ENCODE assay signal across 12 cellular contexts in the genomic region with DNA sequence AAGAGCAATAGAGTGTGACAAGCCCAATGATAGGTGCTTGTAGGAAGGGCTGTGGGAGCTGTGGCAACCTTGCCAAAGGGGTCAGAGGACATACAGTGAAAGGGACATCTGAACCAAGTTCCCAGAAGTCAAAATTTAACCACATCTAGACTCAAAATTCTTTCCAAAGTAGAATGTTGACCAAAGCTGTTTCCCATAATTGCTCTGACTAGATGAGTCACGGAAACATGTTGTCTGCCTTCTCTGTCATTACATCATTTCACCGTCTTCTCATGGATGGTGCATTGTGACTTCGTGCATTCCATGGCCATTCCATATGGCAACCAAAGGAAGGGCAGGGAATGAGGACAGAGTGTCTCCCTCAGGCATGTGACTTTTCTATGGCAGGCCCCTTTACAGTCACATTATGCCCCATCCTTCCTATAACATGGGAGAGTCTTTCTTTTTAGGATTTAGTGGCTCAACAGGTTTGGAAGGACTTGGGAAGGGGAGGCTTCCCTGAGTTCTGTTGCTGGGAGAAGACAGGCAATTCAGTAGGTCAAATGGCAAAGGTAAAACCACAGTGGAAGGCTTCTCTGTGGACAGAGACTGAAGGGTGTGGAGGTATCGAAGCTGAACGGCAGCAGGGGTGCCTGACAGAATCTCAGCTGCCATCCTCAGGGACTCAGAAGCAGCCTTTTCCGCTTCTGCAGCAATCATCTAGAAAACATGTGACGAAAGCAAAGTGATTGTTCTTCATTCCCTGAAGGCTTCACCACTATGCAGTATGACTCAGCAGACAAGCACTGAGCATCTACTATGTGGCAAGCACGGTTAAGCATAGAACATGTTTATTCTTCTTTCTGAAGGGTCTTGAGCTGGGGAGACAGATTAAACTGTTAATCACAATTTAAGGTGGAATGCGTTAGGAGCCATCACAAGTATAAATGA. TPM values are rescaled to one million over a fixed set of nuclear protein-coding genes. Genes with fewer than 3 reads are reported as not detected.
DNase-seq lines count a peak whose midpoint lies in the region; ATAC-seq, FAIRE-seq and TF ChIP-seq lines count a peak whose summit lies in the region.
"Had no signal": no experiment of that assay in that cellular context is flagged by ENCODE, and none has a peak within 500 bp of the region (broad histone marks: within the 10 kb centered on the region; RNA-seq: fewer than 3 reads in every experiment).

No MANE protein-coding gene starts in this region.

- POLR2A ChIA-PET in A549 (lab: Yijun Ruan, JAX) = no interaction called here
- POLR2A ChIA-PET in T-cell (lab: Charles Lee) = no interaction called here

- 40% methylated on average over 9 of the region's 9 CpGs for WGBS in A549 (ENCODE audit: missing lambda C conversion rate)

- no peak for TF ChIP-seq CTCF in A549 (IDR thresholded peaks at IDR 0.05)

- H3K27me3 Mint-ChIP-seq in T-cell = peaks cover 2 to 4% of the 10 kb centered on the region in 2 donors
- H3K27me3 Mint-ChIP-seq in effector memory CD8-positive, alpha-beta T cell = no peaks in the 10 kb centered on the region

- H3K4me3 ChIP-seq in A549 = no peak overlapping the region
- H3K4me3 ChIP-seq: neural progenitor cell had no signal

- ATAC-seq in A549 (peak; percentile 79 to 84), GM19463 (IDR thresholded peaks at IDR 0.05; ENCODE audit: unreplicated experiment) (peak; percentile 56), T-cell (replicated peaks in 1 of 4) (no peak), GM19397 (IDR thresholded peaks at IDR 0.05; ENCODE audit: unreplicated experiment) (no peak)
- ATAC-seq in effector memory CD8-positive, alpha-beta T cell (replicated peaks) = no peak

- TF ChIP-seq EP300 in A549 (IDR thresholded peaks at IDR 0.05) = no peak

- no peaks in the 10 kb centered on the region for H3K4me1 Mint-ChIP-seq in T-cell
- H3K4me1 Mint-ChIP-seq in effector memory CD8-positive, alpha-beta T cell (ENCODE audit: low read depth in 2 of 2) = no peaks in the 10 kb centered on the region

- no peak overlapping the region for H3K4me3 Mint-ChIP-seq in T-cell
- H3K4me3 Mint-ChIP-seq in effector memory CD8-positive, alpha-beta T cell = no peak overlapping the region
- H3K4me3 Mint-ChIP-seq: neural progenitor cell had no signal

- H3K9me3 ChIP-seq in A549 = no peaks in the 10 kb centered on the region

- no peaks in the 10 kb centered on the region for H3K9me3 Mint-ChIP-seq in T-cell
- no peaks in the 10 kb centered on the region for H3K9me3 Mint-ChIP-seq in effector memory CD8-positive, alpha-beta T cell
- H3K9me3 Mint-ChIP-seq: neural progenitor cell had no signal

- no peak for FAIRE-seq in A549 (lab: Jason Lieb, UNC)

- H3K4me2 ChIP-seq in A549 = peak overlapping the region; percentile 44; the same call in 2 of the 3 replicates
- H3K4me2 ChIP-seq: neural progenitor cell had no signal

- no peaks in the 10 kb centered on the region for H3K36me3 Mint-ChIP-seq in T-cell
- peaks cover 3% of the 10 kb centered on the region for H3K36me3 Mint-ChIP-seq in effector memory CD8-positive, alpha-beta T cell (ENCODE audit: insufficient read depth)
- H3K36me3 Mint-ChIP-seq: neural progenitor cell had no signal

- peaks cover 15% of the 10 kb centered on the region for H3K4me1 ChIP-seq in A549

- no peak for TF ChIP-seq RAD21 in A549 (conservative IDR thresholded peaks at IDR 0.05 in 1 of 2, IDR thresholded peaks at IDR 0.05 in 1 of 2)

- H3K27ac Mint-ChIP-seq in T-cell = no peak overlapping the region
- H3K27ac Mint-ChIP-seq in effector memory CD8-positive, alpha-beta T cell = no peak overlapping the region
- H3K27ac Mint-ChIP-seq: neural progenitor cell had no signal

- CTCF ChIA-PET in A549 (lab: Yijun Ruan, JAX) (interaction anchor here (1.5 kb wide), 1 partner anchor 35 kb away, joined by 5 read pairs; no protein-coding TSS in a partner anchor), T-cell (lab: Charles Lee) (no interaction called here)

- peak overlapping the region; percentile 54 to 59; a peak in 4 of 6 replicates for H3K27ac ChIP-seq in A549
- H3K27ac ChIP-seq: C4-2B, neural progenitor cell had no signal

- no peak for TF ChIP-seq POLR2A in A549 (IDR thresholded peaks at IDR 0.05; ENCODE audit: low read length)

- DNase-seq in A549 (ENCODE audit: low read depth in 1 of 2, low spot score in 1 of 2) = peak in 1 of 2 experiments; percentile 50
- peak; percentile 77 for DNase-seq in NCI-H1436 treated with DMSO at 0.1 percent for 48 hours (lab: John Stamatoyannopoulos, UW)
- peak; percentile 39 for DNase-seq in dermis blood vessel endothelial cell
- no peak for DNase-seq in T-cell
- DNase-seq in NCI-H2171 (lab: John Stamatoyannopoulos, UW) = no peak
- DNase-seq in effector memory CD8-positive, alpha-beta T cell = no peak
- DNase-seq: effector CD8-positive, alpha-beta T cell; NCI-H187 had no signal

TF ChIP-seq in A549, 52 proteins besides CTCF, POLR2A, EP300 and RAD21:
- TF ChIP-seq MAFK (IDR thresholded peaks at IDR 0.05; ENCODE audit: partially characterized antibody) (peak; percentile 58), FOSL2 (IDR thresholded peaks at IDR 0.05) (no peak), FOSL2 (CRISPR knock-in tag; IDR thresholded peaks at IDR 0.05) (peak; percentile 32; the same call in 1 of the 2 replicates), HOXB5 (CRISPR knock-in tag; IDR thresholded peaks at IDR 0.05) (no peak)

RNA-seq across cellular contexts. Expression of a gene that starts 24.7 kb away (rescaled TPM):
- polyA plus RNA-seq in A549 (2011; rRNA removed) (not detected in 2 replicates), A549 (2017; fragmentation: RNase III; extraction: RNeasy Plus Mini Kit Qiagen cat#74134 plus additional on column Dnase treatment) (not detected in 3 replicates)
- not detected in 2 replicates for polyA plus RNA-seq in A549 (2012; cell fraction: cytosol; rRNA removed)
- not detected in 2 replicates for polyA plus RNA-seq in A549 (2012; cell fraction: nucleus; rRNA removed)
- polyA minus RNA-seq in A549 (2011; rRNA and poly(A)+ RNA removed) = not detected in 2 replicates
- total RNA-seq in dermis blood vessel endothelial cell (not detected in 2 replicates), T-cell (not detected)

RNA-seq across cellular contexts. Expression of a gene that starts 40.6 kb away (rescaled TPM):
- polyA plus RNA-seq in A549 (2011; rRNA removed) = 0.37 TPM in 2 replicates
- 0.06 and 0.08 TPM in 2 replicates for polyA plus RNA-seq in A549 (2012; cell fraction: cytosol; rRNA removed)
- polyA plus RNA-seq in A549 (2012; cell fraction: nucleus; rRNA removed) = 0.07 and 0.13 TPM in 2 replicates
- 0.08 to 0.29 TPM (median 0.26 TPM) in 3 replicates for polyA plus RNA-seq in A549 (2017; fragmentation: RNase III; extraction: RNeasy Plus Mini Kit Qiagen cat#74134 plus additional on column Dnase treatment)
- 0.29 TPM in 1 of 2 replicates, not detected in the other for polyA minus RNA-seq in A549 (2011; rRNA and poly(A)+ RNA removed)
- not detected in 2 replicates for total RNA-seq in dermis blood vessel endothelial cell
- not detected for total RNA-seq in T-cell

Comparison
In these comparisons a context has a peak if more than half of its experiments do, and no peak if none do; other contexts are left out.
1. ATAC-seq: peak in A549 (2 of 2) and GM19463 (single experiment); none in T-cell (0 of 4), GM19397 (single experiment) and effector memory CD8-positive, alpha-beta T cell (single experiment).
2. DNase-seq: peak in NCI-H1436 treated with DMSO at 0.1 percent for 48 hours (single experiment) and dermis blood vessel endothelial cell (single experiment); none in T-cell (0 of 34), NCI-H2171 (single experiment) and effector memory CD8-positive, alpha-beta T cell (0 of 3).